ENCODE assay signal across 13 cellular contexts in the genomic region with DNA sequence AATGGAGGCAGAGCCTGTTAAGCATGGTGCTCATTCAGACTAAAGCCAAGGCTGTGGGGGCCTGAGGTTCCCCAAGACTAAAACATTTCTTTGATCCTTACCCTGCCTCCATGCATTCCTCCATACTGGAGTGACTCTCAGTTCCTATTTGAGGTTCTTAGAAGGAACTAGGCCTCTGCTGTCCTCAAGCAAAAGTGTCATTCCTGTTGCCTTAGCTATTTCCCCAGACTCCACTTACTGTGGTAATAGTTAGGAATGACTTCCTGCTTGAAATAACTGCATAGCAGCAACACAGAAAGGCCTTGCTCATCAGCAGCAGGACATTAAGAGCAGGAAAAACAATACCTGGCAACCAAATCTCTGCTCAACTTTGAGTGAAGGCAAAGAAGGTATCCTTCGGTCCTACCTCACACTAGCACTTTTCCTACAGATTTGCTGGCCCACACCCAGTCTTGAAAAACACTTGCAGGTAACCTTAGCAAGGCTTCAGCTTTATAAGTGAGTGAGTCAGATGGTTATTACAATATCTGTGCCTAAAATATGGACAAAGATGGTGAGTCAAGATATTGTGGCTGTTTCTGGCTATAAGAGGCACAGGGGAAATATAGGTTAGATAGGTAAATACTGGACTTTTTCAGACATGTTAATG. TPM values are rescaled to one million over a fixed set of nuclear protein-coding genes. Genes with fewer than 3 reads are reported as not detected.
DNase-seq lines count a peak whose midpoint lies in the region; ATAC-seq and TF ChIP-seq lines count a peak whose summit lies in the region.
"Had no signal": no experiment of that assay in that cellular context is flagged by ENCODE, and none has a peak within 500 bp of the region (broad histone marks: within the 10 kb centered on the region; RNA-seq: fewer than 3 reads in every experiment).

No MANE protein-coding gene starts in this region.

- H3K4me1 ChIP-seq in ACC112 (ENCODE audit: control insufficient read depth, insufficient read depth, low read length, unreplicated experiment), result peaks cover 27% of the 10 kb centered on the region
- H3K4me1 ChIP-seq in hepatocyte (ENCODE audit: insufficient read depth), result no peaks in the 10 kb centered on the region
- H3K4me1 ChIP-seq in adrenal gland (replicated peaks in 1 of 2), result no peaks in the 10 kb centered on the region
- H3K4me1 ChIP-seq: stomach had no signal

- H3K36me3 Mint-ChIP-seq in HFFc6 (ENCODE audit: low read depth), result peaks cover 36% of the 10 kb centered on the region
- H3K36me3 Mint-ChIP-seq: natural killer cell had no signal

- no peak for TF ChIP-seq POLR2A in adrenal gland (IDR thresholded peaks at IDR 0.05)

- H3K4me2 ChIP-seq in hepatocyte, result no peak overlapping the region

- H3K4me3 Mint-ChIP-seq in HFFc6, result peak overlapping the region; percentile 49
- H3K4me3 Mint-ChIP-seq: natural killer cell had no signal

- H3K27me3 Mint-ChIP-seq in HFFc6 (ENCODE audit: insufficient read depth), result peaks cover 2% of the 10 kb centered on the region; the same call in 1 of the 2 replicates

- no peak for ATAC-seq in GM21786 (IDR thresholded peaks at IDR 0.05; ENCODE audit: unreplicated experiment)
- ATAC-seq: natural killer cell had no signal

- no peaks in the 10 kb centered on the region for H3K9me3 ChIP-seq in hepatocyte (ENCODE audit: low read depth)
- no peaks in the 10 kb centered on the region for H3K9me3 ChIP-seq in adrenal gland (replicated peaks in 1 of 3)
- H3K9me3 ChIP-seq: stomach had no signal

- H3K27ac ChIP-seq in ACC112 (ENCODE audit: low read depth, low read length) (peak overlapping the region; percentile 64), hepatocyte (peak overlapping the region; percentile 29), adrenal gland (no peak overlapping the region)
- H3K27ac ChIP-seq: stomach had no signal

- TF ChIP-seq CTCF in HFFc6 (IDR thresholded peaks at IDR 0.05), result no peak
- TF ChIP-seq CTCF in hepatocyte (IDR thresholded peaks at IDR 0.05; ENCODE audit: poor library complexity), result no peak
- no peak for TF ChIP-seq CTCF in adrenal gland (IDR thresholded peaks at IDR 0.05)

- no peaks in the 10 kb centered on the region for H3K27me3 ChIP-seq in ACC112 (ENCODE audit: insufficient read depth, low read length)
- no peaks in the 10 kb centered on the region for H3K27me3 ChIP-seq in hepatocyte
- H3K27me3 ChIP-seq in adrenal gland, result no peaks in the 10 kb centered on the region
- H3K27me3 ChIP-seq: stomach had no signal

- peak; percentile 80 for DNase-seq in HFFc6
- DNase-seq in amniotic epithelial cell (ENCODE audit: low read depth), result peak; percentile 62
- DNase-seq in hepatocyte (ENCODE audit: low spot score), result no peak
- no peak for DNase-seq in HK-2 (ENCODE audit: unreplicated experiment)
- DNase-seq in adrenal gland, result no peak
- DNase-seq in epidermal melanocyte (ENCODE audit: insufficient read length, low spot score), result no peak
- DNase-seq: COR-L47, hypothalamus, natural killer cell, NCI-H510A, stomach had no signal

- no peaks in the 10 kb centered on the region for H3K9me3 Mint-ChIP-seq in HFFc6
- H3K9me3 Mint-ChIP-seq: natural killer cell had no signal

- WGBS in hepatocyte (ENCODE audit: low lambda C conversion rate, missing lambda C conversion rate), result 91% methylated on average over 1 of the region's 1 CpG
- 75 to 92% (median 85%) methylated on average over 1 of the region's 1 CpG for WGBS in adrenal gland, 4 donors

- no peak overlapping the region for H3K4me3 ChIP-seq in ACC112 (ENCODE audit: low read depth, low read length)
- H3K4me3 ChIP-seq in hepatocyte, result no peak overlapping the region
- no peak overlapping the region for H3K4me3 ChIP-seq in adrenal gland
- H3K4me3 ChIP-seq: stomach had no signal

- H3K27ac Mint-ChIP-seq in HFFc6, result peak overlapping the region; percentile 92

- intact Hi-C loops in adrenal gland (cut with DNase I), result no loop called here

- H2AFZ ChIP-seq in ACC112 (ENCODE audit: low read length, unreplicated experiment) (no peak overlapping the region), hepatocyte (no peak overlapping the region)

- peaks cover 49% of the 10 kb centered on the region for H3K4me1 Mint-ChIP-seq in HFFc6 (ENCODE audit: low read depth)

- H3K36me3 ChIP-seq in ACC112 (ENCODE audit: insufficient read depth, low read length) (peaks cover 16% of the 10 kb centered on the region), hepatocyte (replicated peaks; ENCODE audit: insufficient read depth, low read depth) (no peaks in the 10 kb centered on the region), adrenal gland (replicated peaks in 1 of 2) (peaks cover 0 to 65% of the 10 kb centered on the region in 2 donors)

- peaks cover 10% of the 10 kb centered on the region for H4K20me1 ChIP-seq in hepatocyte (ENCODE audit: insufficient read depth, poor library complexity, severe bottlenecking)

- no peaks in the 10 kb centered on the region for H3K79me2 ChIP-seq in ACC112 (ENCODE audit: control insufficient read depth, insufficient read depth, low read length, unreplicated experiment)
- H3K79me2 ChIP-seq in hepatocyte, result peaks cover 13% of the 10 kb centered on the region

- no peaks in the 10 kb centered on the region for H3K9me2 ChIP-seq in hepatocyte (replicated peaks; ENCODE audit: insufficient read depth)

RNA-seq across cellular contexts. Expression of gene LRRC41, which starts 14.8 kb away (rescaled TPM):
- total RNA-seq in HFFc6 (2021; fragmentation: NEBNext Ultra II Directional; extraction: Animal tissue kit (Norgen Biotek cat#: 25700)), result 100 to 1,000 TPM in 4 of 6 experiments, 10 to 100 TPM in 2; 93.9 to 118 (median 104) TPM
- total RNA-seq in hepatocyte (84.4 and 104 TPM in 2 replicates), adrenal gland (10 to 100 TPM; 64.5 to 95.8 (median 71.3) TPM)
- polyA plus RNA-seq in hepatocyte (113 and 123 TPM in 2 replicates), adrenal gland (10 to 100 TPM; 38.5 to 43.2 (median 41.5) TPM)

RNA-seq across cellular contexts. Expression of gene UQCRH, which starts 14.9 kb away (rescaled TPM):
- total RNA-seq in HFFc6 (2021; fragmentation: NEBNext Ultra II Directional; extraction: Animal tissue kit (Norgen Biotek cat#: 25700)), result 100 to 1,000 TPM; 211 to 274 (median 260) TPM
- total RNA-seq in hepatocyte (429 and 430 TPM in 2 replicates), adrenal gland (100 to 1,000 TPM; 118 to 251 (median 168) TPM)
- polyA plus RNA-seq in hepatocyte (269 and 287 TPM in 2 replicates), adrenal gland (100 to 1,000 TPM; 174 to 256 (median 245) TPM)

RNA-seq across cellular contexts. Expression of gene RAD54L, which starts 41.0 kb away (rescaled TPM):
- 10 to 100 TPM in 1 of 6 experiments, 1 to 10 TPM in 5; 3.8 to 10.9 (median 8.3) TPM for total RNA-seq in HFFc6 (2021; fragmentation: NEBNext Ultra II Directional; extraction: Animal tissue kit (Norgen Biotek cat#: 25700))
- total RNA-seq in hepatocyte (4.3 and 6.2 TPM in 2 replicates), adrenal gland (1 to 10 TPM in 3 of 8 donors, under 1 TPM in 3, not detected in 2; 0.49 to 2.7 (median 0.88) TPM)
- polyA plus RNA-seq in hepatocyte (4.2 and 4.9 TPM in 2 replicates), adrenal gland (1 to 10 TPM; 1.3 to 2.1 (median 1.9) TPM)

RNA-seq across cellular contexts. Expression of gene NSUN4, which starts 52.0 kb away (rescaled TPM):
- 10 to 100 TPM; 14.8 to 17.2 (median 16.7) TPM for total RNA-seq in HFFc6 (2021; fragmentation: NEBNext Ultra II Directional; extraction: Animal tissue kit (Norgen Biotek cat#: 25700))
- 17.6 and 20.5 TPM in 2 replicates for total RNA-seq in hepatocyte
- polyA plus RNA-seq in hepatocyte, result 13.5 and 21.2 TPM in 2 replicates
- total RNA-seq in adrenal gland, result 10 to 100 TPM; 28.8 to 46.1 (median 40.8) TPM
- 10 to 100 TPM; 13.8 to 37.6 (median 17.0) TPM for polyA plus RNA-seq in adrenal gland

Comparison
In these comparisons a context has a peak if more than half of its experiments do, and no peak if none do; other contexts are left out.
1. H3K27ac ChIP-seq: peak in ACC112 (single experiment) and hepatocyte (single experiment); none in adrenal gland (0 of 5).
2. DNase-seq: peak in HFFc6 (single experiment) and amniotic epithelial cell (single experiment); none in hepatocyte (single experiment), HK-2 (single experiment), adrenal gland (0 of 7) and epidermal melanocyte (single experiment).